9 cellular contexts compared by ENCODE assay signal in the genomic region with DNA sequence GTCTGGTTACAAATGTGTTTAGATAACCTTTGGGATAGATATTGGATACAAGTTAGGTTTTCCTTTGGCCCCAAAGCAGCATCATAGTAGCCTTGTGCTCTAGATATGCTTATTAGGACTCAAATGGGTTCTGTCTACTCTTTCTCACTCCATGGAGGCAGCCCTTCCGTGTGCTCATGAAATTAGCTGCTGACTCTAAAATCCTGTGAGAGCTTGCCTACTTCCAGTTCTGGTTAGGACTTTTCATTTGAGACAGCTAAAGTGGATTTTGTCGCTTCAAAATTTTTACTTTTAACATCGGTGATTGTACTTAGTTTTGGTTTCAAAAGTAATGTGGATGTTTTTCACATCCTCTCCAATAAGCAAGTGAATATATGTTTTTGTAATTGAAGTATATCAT. TPM values are rescaled to one million over a fixed set of nuclear protein-coding genes. Genes with fewer than 3 reads are reported as not detected.
DNase-seq lines count a peak whose midpoint lies in the region; ATAC-seq and TF ChIP-seq lines count a peak whose summit lies in the region.
"Had no signal": no experiment of that assay in that cellular context is flagged by ENCODE, and none has a peak within 500 bp of the region (broad histone marks: within the 10 kb centered on the region; RNA-seq: fewer than 3 reads in every experiment).

No MANE protein-coding gene starts in this region.

- no peak for TF ChIP-seq EP300 in tibial nerve (IDR thresholded peaks at IDR 0.05)

- H3K36me3 ChIP-seq in body of pancreas (replicated peaks in 1 of 2; ENCODE audit: insufficient read depth in 1 of 2, low read depth in 2 of 2) (peaks cover 0 to 10% of the 10 kb centered on the region in 2 donors), lung (ENCODE audit: control insufficient read depth in 2 of 2, insufficient read depth in 2 of 2, low read length in 2 of 2) (peaks cover 2 to 10% of the 10 kb centered on the region in 2 donors), tibial nerve (peaks cover 0 to 29% (median 10%) of the 10 kb centered on the region in 3 donors)

- no peaks in the 10 kb centered on the region for H3K9me3 Mint-ChIP-seq in activated naive CD4-positive, alpha-beta T cell treated with anti-CD3 and anti-CD28 coated beads for 36 hours

- ATAC-seq in body of pancreas (no peak), lung (ENCODE audit: insufficient read depth, low FRiP score) (no peak), GM18907 (IDR thresholded peaks at IDR 0.05; ENCODE audit: unreplicated experiment) (no peak), HG02763 (IDR thresholded peaks at IDR 0.05; ENCODE audit: unreplicated experiment) (no peak)

- H3K27me3 ChIP-seq in body of pancreas (no peaks in the 10 kb centered on the region), lung (ENCODE audit: control insufficient read depth, insufficient read depth) (no peaks in the 10 kb centered on the region), tibial nerve (no peaks in the 10 kb centered on the region)

- intact Hi-C loops in activated naive CD4-positive, alpha-beta T cell treated with anti-CD3 and anti-CD28 coated beads for 36 hours (cut with micrococcal nuclease): loop anchor here (2.0 kb wide), 1 partner anchor 720 kb away; no protein-coding TSS in a partner anchor
- intact Hi-C loops in body of pancreas (cut with DNase I): no loop called here

- DNase-seq in activated naive CD4-positive, alpha-beta T cell treated with anti-CD3 and anti-CD28 coated beads for 36 hours: no peak
- no peak for DNase-seq in activated naive CD4-positive, alpha-beta T cell (lab: John Stamatoyannopoulos, UW)
- DNase-seq in body of pancreas (no peak), lung (ENCODE audit: low spot score) (no peak), tibial nerve (ENCODE audit: low spot score in 2 of 2) (no peak), NCI-H187 (lab: John Stamatoyannopoulos, UW) (no peak)
- DNase-seq: DMS 273 treated with DMSO at 0.1 percent for 48 hours had no signal

- H3K4me3 ChIP-seq in body of pancreas: peak overlapping the region; percentile 54 to 57
- peak overlapping the region; percentile 79 for H3K4me3 ChIP-seq in lung
- peak overlapping the region; percentile 60 to 84 (median 82) for H3K4me3 ChIP-seq in tibial nerve

- H3K36me3 Mint-ChIP-seq in activated naive CD4-positive, alpha-beta T cell treated with anti-CD3 and anti-CD28 coated beads for 36 hours (ENCODE audit: low read depth): peaks cover 53% of the 10 kb centered on the region

- no peaks in the 10 kb centered on the region for H3K27me3 Mint-ChIP-seq in activated naive CD4-positive, alpha-beta T cell treated with anti-CD3 and anti-CD28 coated beads for 36 hours (ENCODE audit: low read depth)

- no peak for TF ChIP-seq POLR2A in body of pancreas (IDR thresholded peaks at IDR 0.05)
- TF ChIP-seq POLR2A in tibial nerve (IDR thresholded peaks at IDR 0.05): no peak

- WGBS in body of pancreas, 2 donors: 25 to 39% methylated on average over 3 of the region's 3 CpGs
- 33 to 52% methylated on average over 3 of the region's 3 CpGs for WGBS in lung, 2 donors
- WGBS in tibial nerve, 2 donors: 50 to 56% methylated on average over 3 of the region's 3 CpGs

- CTCF ChIA-PET in activated naive CD4-positive, alpha-beta T cell treated with anti-CD3 and anti-CD28 coated beads for 36 hours (lab: Charles Lee): interaction anchor here (0.6 to 3.8 kb wide), 5 partner anchors 84 to 215 kb away, joined by 3 to 23 read pairs (median 4); partner anchors contain the start of gene TOPBP1

- peaks cover 57% of the 10 kb centered on the region for H3K4me1 ChIP-seq in body of pancreas
- peaks cover 4 to 21% of the 10 kb centered on the region in 2 donors for H3K4me1 ChIP-seq in lung (ENCODE audit: control insufficient read depth in 2 of 2, insufficient read depth in 2 of 2, low read length in 2 of 2)
- H3K4me1 ChIP-seq in tibial nerve: peaks cover 0 to 75% (median 41%) of the 10 kb centered on the region in 4 donors

- H3K9me3 ChIP-seq in body of pancreas (no peaks in the 10 kb centered on the region), lung (ENCODE audit: control insufficient read depth in 2 of 2, insufficient read depth in 1 of 2, low read length in 1 of 2) (no peaks in the 10 kb centered on the region), tibial nerve (no peaks in the 10 kb centered on the region)

- H3K4me1 Mint-ChIP-seq in activated naive CD4-positive, alpha-beta T cell treated with anti-CD3 and anti-CD28 coated beads for 36 hours (ENCODE audit: low read depth): peaks cover 59% of the 10 kb centered on the region

- H3K27ac ChIP-seq in body of pancreas: peak overlapping the region; percentile 86 to 98 (median 94)
- H3K27ac ChIP-seq in lung (ENCODE audit: low read depth in 1 of 2, low read length in 1 of 2): peak overlapping the region; percentile 20 to 96
- peak overlapping the region; percentile 93 to 99 (median 98) for H3K27ac ChIP-seq in tibial nerve

- no peak for TF ChIP-seq CTCF in body of pancreas (IDR thresholded peaks at IDR 0.05)
- no peak for TF ChIP-seq CTCF in lung (IDR thresholded peaks at IDR 0.05; ENCODE audit: control extremely low read depth, extremely low read depth)
- no peak for TF ChIP-seq CTCF in tibial nerve (IDR thresholded peaks at IDR 0.05)

- peak overlapping the region; percentile 94 for H3K27ac Mint-ChIP-seq in activated naive CD4-positive, alpha-beta T cell treated with anti-CD3 and anti-CD28 coated beads for 36 hours

- peak overlapping the region; percentile 86 for H3K4me3 Mint-ChIP-seq in activated naive CD4-positive, alpha-beta T cell treated with anti-CD3 and anti-CD28 coated beads for 36 hours

RNA-seq across cellular contexts. Expression of gene CDV3, which starts 1.6 kb away (rescaled TPM):
- 100 to 1,000 TPM; 170 to 181 TPM for total RNA-seq in activated naive CD4-positive, alpha-beta T cell treated with anti-CD3 and anti-CD28 coated beads for 36 hours
- total RNA-seq in body of pancreas (10 to 100 TPM; 67.6 to 70.3 TPM), lung (100 to 1,000 TPM; 122 to 138 TPM), tibial nerve (100 to 1,000 TPM in 2 of 4 donors, 10 to 100 TPM in 2; 86.0 to 115 (median 105) TPM)
- polyA plus RNA-seq in lung: 10 to 100 TPM; 50.5 to 87.0 TPM
